Comparison of ENCODE assay signal across 14 cellular contexts in the genomic region with DNA sequence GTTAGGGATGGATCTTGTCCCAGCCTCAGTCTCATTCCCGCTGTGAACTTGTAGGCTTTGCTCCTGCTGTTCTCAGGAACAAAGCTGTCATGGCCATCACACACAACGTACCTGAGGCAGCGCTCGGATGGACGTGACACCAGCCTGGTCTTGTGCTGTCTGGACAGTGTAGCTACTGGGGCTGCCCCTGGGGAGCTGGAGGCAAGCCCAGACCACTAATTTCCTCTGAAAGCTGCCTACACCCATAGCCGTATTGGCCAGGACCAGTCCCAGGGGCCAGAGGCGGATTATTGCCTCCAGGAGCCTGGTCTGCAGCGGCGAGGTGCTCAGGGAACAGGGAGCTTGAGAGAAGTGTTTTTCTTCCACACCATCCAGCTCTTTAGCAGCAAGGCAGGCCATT.
"Had no signal": no experiment of that assay in that cellular context is flagged by ENCODE, and none has a peak within 500 bp of the region (broad histone marks: within the 10 kb centered on the region; RNA-seq: fewer than 3 reads in every experiment).

No MANE protein-coding gene starts in this region.

- H3K9me3 ChIP-seq: body of pancreas, heart left ventricle, neutrophil, thyroid gland, vagina had no signal

- H3K4me3 ChIP-seq: body of pancreas, heart left ventricle, lung, smooth muscle cell, thyroid gland, vagina had no signal

- H3K27me3 ChIP-seq: body of pancreas, foreskin keratinocyte, heart left ventricle, neutrophil, thyroid gland, vagina had no signal

- H3K4me1 ChIP-seq: foreskin keratinocyte, thyroid gland, vagina had no signal

- DNase-seq: amniotic stem cell, body of pancreas, foreskin keratinocyte, heart left ventricle, naive B cell, retina, SW 1271, thyroid gland had no signal

- H3K27ac ChIP-seq: body of pancreas, foreskin keratinocyte, heart left ventricle, neutrophil, thyroid gland, vagina had no signal

- ATAC-seq: activated naive CD4-positive, alpha-beta T cell treated with anti-CD3 and anti-CD28 coated beads, Interleukin-2, amount 50 U/mL, for 72 hours; body of pancreas; esophagus mucosa; foreskin keratinocyte had no signal
